Comparison of ENCODE assay signal across 1 cellular context in the genomic region with DNA sequence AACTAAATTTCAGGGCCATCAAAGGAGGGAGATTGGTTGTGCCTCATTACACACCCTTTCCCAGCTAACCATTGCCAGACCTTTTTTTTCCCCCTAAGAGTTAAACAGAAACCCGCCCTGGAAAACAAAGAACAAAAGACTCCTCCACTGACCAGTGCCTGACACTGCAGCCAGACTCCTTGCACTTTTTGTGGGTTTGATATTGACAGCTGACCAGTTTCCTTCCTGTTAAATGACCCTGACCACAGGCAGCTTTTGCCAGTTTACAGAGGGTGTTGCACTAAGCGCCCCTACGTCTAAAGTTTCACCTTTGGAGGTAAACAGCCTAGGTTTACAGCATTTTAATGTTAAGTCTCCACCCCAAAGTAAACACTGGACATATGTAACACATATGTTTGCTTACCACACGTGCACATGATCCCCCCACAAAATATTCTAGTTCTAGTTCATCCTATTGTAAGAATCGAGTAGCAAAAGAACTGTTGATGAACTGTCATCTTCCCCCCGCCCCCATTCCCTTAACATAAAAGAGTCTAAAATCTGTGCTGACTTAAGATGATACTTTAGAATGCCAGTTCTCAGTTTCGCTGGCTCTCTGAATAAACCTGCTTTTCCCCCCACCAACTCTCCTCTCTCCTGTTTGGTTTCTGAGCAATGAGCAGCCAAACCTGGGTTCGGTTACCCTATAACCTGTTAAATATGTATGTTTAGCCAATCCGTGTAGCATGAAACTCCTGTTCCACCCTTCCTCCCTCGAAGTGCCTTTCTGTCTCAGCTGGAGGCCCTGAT.
TF ChIP-seq lines count a peak whose summit lies in the region.

No MANE protein-coding gene starts in this region.

TF ChIP-seq in endothelial cell of umbilical vein, 7 proteins besides CTCF, POLR2A, EP300 and RAD21:
- TF ChIP-seq EZH2 (IDR thresholded peaks at IDR 0.05; ENCODE audit: borderline replicate concordance, low read depth, low read length, severe bottlenecking), result no peak
- TF ChIP-seq, protein P1, sequence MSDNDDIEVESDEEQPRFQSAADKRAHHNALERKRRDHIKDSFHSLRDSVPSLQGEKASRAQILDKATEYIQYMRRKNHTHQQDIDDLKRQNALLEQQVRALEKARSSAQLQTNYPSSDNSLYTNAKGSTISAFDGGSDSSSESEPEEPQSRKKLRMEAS (IDR thresholded peaks at IDR 0.05; ENCODE audit: insufficient read depth, insufficient read length), result no peak
- TF ChIP-seq MYC (IDR thresholded peaks at IDR 0.05; ENCODE audit: low read depth, low read length), result no peak
- TF ChIP-seq POLR2AphosphoS5 (IDR thresholded peaks at IDR 0.05; ENCODE audit: insufficient read depth, low read depth, low read length), result no peak
